In the genomic region with DNA sequence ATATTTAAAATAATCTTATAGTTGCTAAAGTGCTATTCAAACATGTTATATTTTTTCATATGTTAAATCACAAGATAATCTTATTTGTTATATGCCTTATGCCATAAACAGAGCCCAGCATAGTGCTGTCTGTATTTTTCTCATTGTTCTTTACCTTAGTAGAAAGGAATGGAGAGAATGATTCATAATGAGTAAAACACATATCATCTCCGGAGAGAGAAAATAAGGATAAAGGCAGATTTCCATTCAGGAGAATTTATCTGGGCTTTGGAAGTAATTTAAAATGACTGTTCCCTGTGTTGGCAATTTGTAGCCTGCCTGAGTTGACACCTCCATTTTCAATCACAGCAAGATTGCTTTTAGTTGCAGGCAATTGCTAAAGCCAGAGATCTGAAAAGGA, we compare ENCODE assay signal across 11 cellular contexts.
"Had no signal": no experiment of that assay in that cellular context is flagged by ENCODE, and none has a peak within 500 bp of the region (broad histone marks: within the 10 kb centered on the region; RNA-seq: fewer than 3 reads in every experiment).

No MANE protein-coding gene starts in this region.

- H3K36me3 ChIP-seq: gastrocnemius medialis, left ventricle myocardium inferior, right atrium auricular region, transverse colon, vagina, WERI-Rb-1 had no signal

- H3K4me3 ChIP-seq: gastrocnemius medialis, left ventricle myocardium inferior, right atrium auricular region, transverse colon, vagina had no signal

- H3K27ac ChIP-seq: gastrocnemius medialis, left ventricle myocardium inferior, right atrium auricular region, transverse colon, vagina, WERI-Rb-1 had no signal

- H3K27me3 ChIP-seq: gastrocnemius medialis, right atrium auricular region, transverse colon, vagina had no signal

- ATAC-seq: gastrocnemius medialis had no signal

- DNase-seq: activated CD4-positive, alpha-beta T cell treated with anti-CD3 and anti-CD28 coated beads for 1 hour; activated gamma-delta T cell; caudate nucleus; gastrocnemius medialis; head of caudate nucleus; left ventricle myocardium inferior; T-helper 2 cell; transverse colon; WERI-Rb-1 had no signal

- H3K4me1 ChIP-seq: gastrocnemius medialis, right atrium auricular region, vagina had no signal

- H3K9me3 ChIP-seq: gastrocnemius medialis, right atrium auricular region, transverse colon, vagina had no signal
